ENCODE assay signal across 23 cellular contexts in the genomic region with DNA sequence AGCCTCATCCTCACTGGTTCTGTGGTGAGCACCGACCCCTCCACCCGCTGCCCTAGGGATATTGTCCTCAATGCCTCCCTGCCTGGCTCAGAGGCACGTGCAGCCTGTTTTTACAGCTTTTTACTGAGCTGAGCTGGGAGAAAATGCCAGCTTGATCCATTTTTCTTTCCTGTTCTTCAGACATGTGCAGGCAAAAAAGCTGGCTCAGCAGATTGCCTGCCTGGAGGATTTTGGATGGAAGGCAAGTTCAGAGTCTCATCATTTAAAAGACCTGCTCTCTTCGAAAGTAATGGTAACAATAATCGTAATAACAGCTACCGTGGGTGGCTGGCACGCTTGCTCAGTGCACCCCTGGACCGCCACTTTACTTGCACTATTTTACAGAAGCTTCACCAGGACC.
"Had no signal": no experiment of that assay in that cellular context is flagged by ENCODE, and none has a peak within 500 bp of the region (broad histone marks: within the 10 kb centered on the region; RNA-seq: fewer than 3 reads in every experiment).

No MANE protein-coding gene starts in this region.

- FAIRE-seq: RCC 7860 had no signal

- H3K4me2 ChIP-seq: SK-N-SH had no signal

- H3K9ac ChIP-seq: SK-N-SH had no signal

- H3K27me3 ChIP-seq: MG63, SJSA1 had no signal

- DNase-seq: Karpas-422, KG1, MG63, NCI-H1092, NCI-H1105 treated with DMSO at 0.1 percent for 48 hours, NCI-H1417 treated with DMSO at 0.1 percent for 48 hours, NCI-H146, NCI-H1694 treated with DMSO at 0.1 percent for 48 hours, NCI-H1930, NCI-H2081, NCI-H2107, NCI-H2227 treated with DMSO at 0.1 percent for 48 hours, NCI-H510A, NCI-H524 treated with DMSO at 0.1 percent for 48 hours, NCI-H69, NCI-H774, Right ventricle myocardium superior, RPMI8226, SIG-M5, SK-N-SH, SW 1271 had no signal

- H3K9me3 ChIP-seq: SJSA1, SK-N-SH had no signal

- H3K36me3 ChIP-seq: MG63, SJSA1 had no signal

- H3K4me3 ChIP-seq: MG63, SJSA1 had no signal
